Comparison of ENCODE assay signal across 8 cellular contexts in genomic region chr14:96039633-96040311, GRCh38. TPM values are rescaled to one million over a fixed set of nuclear protein-coding genes. Genes with fewer than 3 reads are reported as not detected.
DNase-seq lines count a peak whose midpoint lies in the region; ATAC-seq and TF ChIP-seq lines count a peak whose summit lies in the region.

No MANE protein-coding gene starts in this region.

- no peak for DNase-seq in Right ventricle myocardium inferior (ENCODE audit: missing footprints)
- no peak for DNase-seq in cardiac septum (ENCODE audit: low spot score)
- DNase-seq in Panc1 (ENCODE audit: low read depth, low spot score), result no peak

- H3K4me3 ChIP-seq in Panc1 (ENCODE audit: low read depth in 2 of 2, low read length in 2 of 2), result peak overlapping the region; percentile 58 to 60
- peak overlapping the region; percentile 45 to 82 (median 57) for H3K4me3 ChIP-seq in liver (ENCODE audit: low read depth in 1 of 3, low read length in 3 of 3)
- peak overlapping the region; percentile 41 to 79 (median 73) for H3K4me3 ChIP-seq in subcutaneous abdominal adipose tissue (ENCODE audit: low read depth in 1 of 5, low read length in 5 of 5)

- H3K36me3 ChIP-seq in Panc1 (ENCODE audit: control insufficient read depth, insufficient read depth, low read length), result no peaks in the 10 kb centered on the region; the same call in 1 of the 2 replicates
- H3K36me3 ChIP-seq in liver (ENCODE audit: control insufficient read depth in 4 of 4, insufficient read depth in 3 of 4, low read depth in 1 of 4, low read length in 3 of 4), result no peaks in the 10 kb centered on the region
- H3K36me3 ChIP-seq in subcutaneous abdominal adipose tissue (ENCODE audit: control insufficient read depth in 5 of 5, insufficient read depth in 5 of 5, low read length in 5 of 5), result no peaks in the 10 kb centered on the region

- in situ Hi-C loops in Panc1 (cut with HindIII; ENCODE audit: low pct_unique_long_range_greater_than_20kb, low sequenced_read_pairs), result no loop called here

- H3K27me3 ChIP-seq in Panc1 (ENCODE audit: control insufficient read depth, insufficient read depth, low read length) (peaks cover 9% of the 10 kb centered on the region), liver (ENCODE audit: control insufficient read depth in 4 of 4, insufficient read depth in 4 of 4, low read length in 3 of 4) (no peaks in the 10 kb centered on the region), subcutaneous abdominal adipose tissue (ENCODE audit: control insufficient read depth in 5 of 5, insufficient read depth in 4 of 5, low read length in 5 of 5) (peaks cover 0 to 28% (median 14%) of the 10 kb centered on the region in 5 donors)

- TF ChIP-seq RAD21 in liver (IDR thresholded peaks at IDR 0.05), result no peak

- no TSS peak for BruUV-seq in Panc1 (replicated peaks; lab: Mats Ljungman, UMichigan)

- intact Hi-C loops in Right ventricle myocardium inferior (cut with DNase I) (no loop called here), cardiac septum (cut with DNase I) (loop anchor here (2.0 kb wide), 1 partner anchor 13 kb away; no protein-coding TSS in a partner anchor), Panc1 (cut with micrococcal nuclease; ENCODE audit: unreplicated experiment) (no loop called here)

- peak overlapping the region; percentile 12; the same call in 1 of the 2 replicates for H3K27ac ChIP-seq in Panc1 (ENCODE audit: low read length)
- H3K27ac ChIP-seq in cingulate gyrus (ENCODE audit: low read depth, low read length), result peak overlapping the region; percentile 66
- peak overlapping the region; percentile 15 to 42 for H3K27ac ChIP-seq in liver (ENCODE audit: low read depth in 1 of 2, low read length in 2 of 2)
- H3K27ac ChIP-seq in subcutaneous abdominal adipose tissue (ENCODE audit: low read depth, low read length), result no peak overlapping the region

- CTCF ChIA-PET in Panc1 (lab: Charles Lee), result interaction anchor here (0.5 kb wide), 1 partner anchor 203 kb away, joined by 7 read pairs; no protein-coding TSS in a partner anchor

- TF ChIP-seq CTCF in Panc1 (IDR thresholded peaks at IDR 0.05), result peak; percentile 55
- no peak for TF ChIP-seq CTCF in liver (IDR thresholded peaks at IDR 0.05; ENCODE audit: low read depth, low read length, missing input control)

- POLR2A ChIA-PET in Panc1 (lab: Charles Lee), result no interaction called here

- H3K9ac ChIP-seq in liver (ENCODE audit: low read depth in 1 of 2, low read length in 2 of 2) (peak overlapping the region in 1 of 2 donors; percentile 16), subcutaneous abdominal adipose tissue (ENCODE audit: low read length in 5 of 5) (peak overlapping the region in 3 of 5 donors; percentile 21 to 65 (median 56))

- under 1% methylated on average over 56 of the region's 56 CpGs for WGBS in liver

- no peaks in the 10 kb centered on the region for H3K9me3 ChIP-seq in Panc1 (ENCODE audit: control insufficient read depth, insufficient read depth, low read depth, low read length)
- no peaks in the 10 kb centered on the region for H3K9me3 ChIP-seq in liver (ENCODE audit: control insufficient read depth in 4 of 4, low read length in 3 of 4)
- H3K9me3 ChIP-seq in subcutaneous abdominal adipose tissue (ENCODE audit: control insufficient read depth in 5 of 5, low read length in 5 of 5), result no peaks in the 10 kb centered on the region

- ATAC-seq in Right ventricle myocardium inferior (peak; percentile 26), Panc1 (peak; percentile 35), HG03442 (IDR thresholded peaks at IDR 0.05; ENCODE audit: unreplicated experiment) (no peak), GM19463 (IDR thresholded peaks at IDR 0.05; ENCODE audit: unreplicated experiment) (no peak)

- no peaks in the 10 kb centered on the region; the same call in 1 of the 2 replicates for H3K4me1 ChIP-seq in Panc1 (ENCODE audit: control insufficient read depth, insufficient read depth, low read length)
- peaks cover 2 to 17% (median 12%) of the 10 kb centered on the region in 4 donors for H3K4me1 ChIP-seq in liver (ENCODE audit: control insufficient read depth in 4 of 4, insufficient read depth in 4 of 4, low read length in 3 of 4)
- H3K4me1 ChIP-seq in subcutaneous abdominal adipose tissue (ENCODE audit: control insufficient read depth in 5 of 5, insufficient read depth in 5 of 5, low read length in 5 of 5), result peaks cover 0 to 27% (median 26%) of the 10 kb centered on the region in 5 donors

TF ChIP-seq in liver, 16 proteins besides CTCF, POLR2A, EP300 and RAD21:
- TF ChIP-seq RXRA (IDR thresholded peaks at IDR 0.05) (peak in 1 of 2 donors; percentile 25), MAX (IDR thresholded peaks at IDR 0.05) (no peak)

RNA-seq across cellular contexts. Expression of gene C14orf132, which starts 0.6 kb away (rescaled TPM):
- total RNA-seq in Right ventricle myocardium inferior, result 1.5 TPM
- total RNA-seq in cardiac septum, result 18.9 TPM
- 23.0 TPM for total RNA-seq in Panc1 (2021; ENCODE audit: unreplicated experiment)
- 10.8 TPM for polyA plus RNA-seq in Panc1 (2012; ENCODE audit: insufficient read length)
- total RNA-seq in liver, result 1 to 10 TPM; 1.9 to 2.3 TPM
- polyA plus RNA-seq in liver, result 1 to 10 TPM; 1.8 to 3.0 TPM

Comparison
In these comparisons a context has a peak if more than half of its experiments do, and no peak if none do; other contexts are left out.
1. ATAC-seq: peak in Right ventricle myocardium inferior (single experiment) and Panc1 (single experiment); none in HG03442 (single experiment) and GM19463 (single experiment).
2. Peak in every context shown above with its lines, with median percentiles within 50 percentile points of each other: H3K4me3 ChIP-seq.